9 cellular contexts compared by ENCODE assay signal in genomic region chr3:10319804-10320203, GRCh38. TPM values are rescaled to one million over a fixed set of nuclear protein-coding genes. Genes with fewer than 3 reads are reported as not detected.
DNase-seq lines count a peak whose midpoint lies in the region; ATAC-seq and TF ChIP-seq lines count a peak whose summit lies in the region.
"Had no signal": no experiment of that assay in that cellular context is flagged by ENCODE, and none has a peak within 500 bp of the region (broad histone marks: within the 10 kb centered on the region; RNA-seq: fewer than 3 reads in every experiment).

No MANE protein-coding gene starts in this region.

- H3K4me1 ChIP-seq in liver (ENCODE audit: control insufficient read depth in 4 of 4, insufficient read depth in 4 of 4, low read length in 3 of 4) (peaks cover 7 to 33% (median 29%) of the 10 kb centered on the region in 4 donors), tibial artery (peaks cover 0 to 35% (median 18%) of the 10 kb centered on the region in 4 donors)

- CTCF ChIA-PET in activated CD8-positive, alpha-beta memory T cell treated with anti-CD3 and anti-CD28 coated beads, Interleukin-2, amount 10 ng/mL, durations not matched to agents 7 days and 5 days (lab: Charles Lee) = interaction anchor here (1.9 to 3.0 kb wide), 2 partner anchors 25 to 816 kb away, joined by 5 to 11 read pairs; no protein-coding TSS in a partner anchor

- no peak for DNase-seq in activated CD8-positive, alpha-beta memory T cell treated with anti-CD3 and anti-CD28 coated beads, Interleukin-2, amount 10 ng/mL, durations not matched to agents 7 days and 5 days
- DNase-seq in activated CD8-positive, alpha-beta memory T cell treated with anti-CD3 and anti-CD28 coated beads for 24 hours = no peak
- no peak for DNase-seq in astrocyte of the cerebellum (ENCODE audit: low read depth)
- no peak for DNase-seq in tibial artery
- DNase-seq in amygdala (lab: John Stamatoyannopoulos, UW) = no peak
- no peak for DNase-seq in DMS153 (lab: John Stamatoyannopoulos, UW)
- DNase-seq: stimulated activated CD4-positive, alpha-beta T cell treated with anti-CD3 and anti-CD28 coated beads, Interleukin-4, amount 100 ng/mL, for 4 hours had no signal

- H3K9ac ChIP-seq in liver (ENCODE audit: low read depth in 1 of 2, low read length in 2 of 2) = peak overlapping the region; percentile 63 to 90

- no peak for TF ChIP-seq RAD21 in liver (IDR thresholded peaks at IDR 0.05)

- H3K36me3 ChIP-seq in liver (ENCODE audit: control insufficient read depth in 4 of 4, insufficient read depth in 3 of 4, low read depth in 1 of 4, low read length in 3 of 4) (peaks cover 9 to 26% (median 15%) of the 10 kb centered on the region in 4 donors), tibial artery (peaks cover 35 to 44% (median 35%) of the 10 kb centered on the region in 3 donors)

- peak overlapping the region; percentile 85 for H3K27ac Mint-ChIP-seq in activated CD8-positive, alpha-beta memory T cell treated with anti-CD3 and anti-CD28 coated beads, Interleukin-2, amount 10 ng/mL, durations not matched to agents 7 days and 5 days

- H3K4me3 Mint-ChIP-seq in activated CD8-positive, alpha-beta memory T cell treated with anti-CD3 and anti-CD28 coated beads, Interleukin-2, amount 10 ng/mL, durations not matched to agents 7 days and 5 days = peak overlapping the region; percentile 90

- 13% methylated on average over 3 of the region's 3 CpGs for WGBS in liver

- H3K27me3 Mint-ChIP-seq in activated CD8-positive, alpha-beta memory T cell treated with anti-CD3 and anti-CD28 coated beads, Interleukin-2, amount 10 ng/mL, durations not matched to agents 7 days and 5 days = peaks cover 5% of the 10 kb centered on the region

- in situ Hi-C loops in astrocyte of the cerebellum (cut with HindIII; ENCODE audit: low sequenced_read_pairs) = no loop called here

- peaks cover 2% of the 10 kb centered on the region for H3K36me3 Mint-ChIP-seq in activated CD8-positive, alpha-beta memory T cell treated with anti-CD3 and anti-CD28 coated beads, Interleukin-2, amount 10 ng/mL, durations not matched to agents 7 days and 5 days

- peaks cover 24% of the 10 kb centered on the region for H3K4me1 Mint-ChIP-seq in activated CD8-positive, alpha-beta memory T cell treated with anti-CD3 and anti-CD28 coated beads, Interleukin-2, amount 10 ng/mL, durations not matched to agents 7 days and 5 days

- H3K9me3 ChIP-seq in liver (ENCODE audit: control insufficient read depth in 4 of 4, low read length in 3 of 4) = no peaks in the 10 kb centered on the region
- no peaks in the 10 kb centered on the region for H3K9me3 ChIP-seq in tibial artery

- intact Hi-C loops in tibial artery (cut with DNase I; ENCODE audit: low total_unique reads) = no loop called here

- no peak overlapping the region for H3K27ac ChIP-seq in liver (ENCODE audit: low read depth in 1 of 2, low read length in 2 of 2)
- peak overlapping the region in 1 of 2 donors; percentile 88 for H3K27ac ChIP-seq in tibial artery

- H3K27me3 ChIP-seq in liver (ENCODE audit: control insufficient read depth in 4 of 4, insufficient read depth in 4 of 4, low read length in 3 of 4) = no peaks in the 10 kb centered on the region
- H3K27me3 ChIP-seq in tibial artery = no peaks in the 10 kb centered on the region

- no peak for TF ChIP-seq CTCF in astrocyte of the cerebellum (IDR thresholded peaks at IDR 0.05; ENCODE audit: low read depth, low read length, missing control alignments)
- no peak for TF ChIP-seq CTCF in liver (IDR thresholded peaks at IDR 0.05; ENCODE audit: low read depth, low read length, missing input control)
- no peak for TF ChIP-seq CTCF in tibial artery (IDR thresholded peaks at IDR 0.05)

- H3K9me3 Mint-ChIP-seq in activated CD8-positive, alpha-beta memory T cell treated with anti-CD3 and anti-CD28 coated beads, Interleukin-2, amount 10 ng/mL, durations not matched to agents 7 days and 5 days (ENCODE audit: low read depth) = no peaks in the 10 kb centered on the region

- peak overlapping the region; percentile 100 for H3K4me3 ChIP-seq in astrocyte of the cerebellum (ENCODE audit: low read depth, low read length)
- H3K4me3 ChIP-seq in liver (ENCODE audit: low read depth in 1 of 3, low read length in 3 of 3) = peak overlapping the region; percentile 86 to 93 (median 88)
- peak overlapping the region; percentile 89 to 99 for H3K4me3 ChIP-seq in tibial artery

- ATAC-seq in activated CD8-positive, alpha-beta memory T cell treated with anti-CD3 and anti-CD28 coated beads, Interleukin-2, amount 10 ng/mL, durations not matched to agents 7 days and 5 days = no peak
- no peak for ATAC-seq in HG02981 (IDR thresholded peaks at IDR 0.05; ENCODE audit: unreplicated experiment)

TF ChIP-seq in liver, 16 proteins besides CTCF, POLR2A, EP300 and RAD21:
- TF ChIP-seq MAX (IDR thresholded peaks at IDR 0.05) = no peak
- TF ChIP-seq, protein P1, sequence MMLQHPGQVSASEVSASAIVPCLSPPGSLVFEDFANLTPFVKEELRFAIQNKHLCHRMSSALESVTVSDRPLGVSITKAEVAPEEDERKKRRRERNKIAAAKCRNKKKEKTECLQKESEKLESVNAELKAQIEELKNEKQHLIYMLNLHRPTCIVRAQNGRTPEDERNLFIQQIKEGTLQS (IDR thresholded peaks at IDR 0.05) = no peak
- no peak for TF ChIP-seq HNF4A (conservative IDR thresholded peaks at IDR 0.05)
- no peak for TF ChIP-seq SP1 (IDR thresholded peaks at IDR 0.05)
- TF ChIP-seq, protein P2, sequence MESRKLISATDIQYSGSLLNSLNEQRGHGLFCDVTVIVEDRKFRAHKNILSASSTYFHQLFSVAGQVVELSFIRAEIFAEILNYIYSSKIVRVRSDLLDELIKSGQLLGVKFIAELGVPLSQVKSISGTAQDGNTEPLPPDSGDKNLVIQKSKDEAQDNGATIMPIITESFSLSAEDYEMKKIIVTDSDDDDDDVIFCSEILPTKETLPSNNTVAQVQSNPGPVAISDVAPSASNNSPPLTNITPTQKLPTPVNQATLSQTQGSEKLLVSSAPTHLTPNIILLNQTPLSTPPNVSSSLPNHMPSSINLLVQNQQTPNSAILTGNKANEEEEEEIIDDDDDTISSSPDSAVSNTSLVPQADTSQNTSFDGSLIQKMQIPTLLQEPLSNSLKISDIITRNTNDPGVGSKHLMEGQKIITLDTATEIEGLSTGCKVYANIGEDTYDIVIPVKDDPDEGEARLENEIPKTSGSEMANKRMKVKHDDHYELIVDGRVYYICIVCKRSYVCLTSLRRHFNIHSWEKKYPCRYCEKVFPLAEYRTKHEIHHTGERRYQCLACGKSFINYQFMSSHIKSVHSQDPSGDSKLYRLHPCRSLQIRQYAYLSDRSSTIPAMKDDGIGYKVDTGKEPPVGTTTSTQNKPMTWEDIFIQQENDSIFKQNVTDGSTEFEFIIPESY (IDR thresholded peaks at IDR 0.05) = no peak

RNA-seq across cellular contexts. Expression of gene SEC13, which starts 1.1 kb away (rescaled TPM):
- total RNA-seq in activated CD8-positive, alpha-beta memory T cell treated with anti-CD3 and anti-CD28 coated beads, Interleukin-2, amount 10 ng/mL, durations not matched to agents 7 days and 5 days = 100 to 1,000 TPM in 1 of 2 experiments, 10 to 100 TPM in 1; 87.2 to 101 TPM
- 100 to 1,000 TPM in 1 of 2 donors, 10 to 100 TPM in 1; 72.5 to 100 TPM for total RNA-seq in liver
- 10 to 100 TPM; 61.6 to 87.1 TPM for polyA plus RNA-seq in liver

RNA-seq across cellular contexts. Expression of gene GHRL, which starts 27.1 kb away (rescaled TPM):
- total RNA-seq in activated CD8-positive, alpha-beta memory T cell treated with anti-CD3 and anti-CD28 coated beads, Interleukin-2, amount 10 ng/mL, durations not matched to agents 7 days and 5 days = under 1 TPM in 1 of 2 experiments, not detected in 1; 0.77 TPM
- total RNA-seq in liver = 1 to 10 TPM in 1 of 2 donors, under 1 TPM in 1; 0.08 to 1.3 TPM
- under 1 TPM; 0.17 to 0.38 TPM for polyA plus RNA-seq in liver
